Comparison of ENCODE assay signal across 11 cellular contexts in the genomic region with DNA sequence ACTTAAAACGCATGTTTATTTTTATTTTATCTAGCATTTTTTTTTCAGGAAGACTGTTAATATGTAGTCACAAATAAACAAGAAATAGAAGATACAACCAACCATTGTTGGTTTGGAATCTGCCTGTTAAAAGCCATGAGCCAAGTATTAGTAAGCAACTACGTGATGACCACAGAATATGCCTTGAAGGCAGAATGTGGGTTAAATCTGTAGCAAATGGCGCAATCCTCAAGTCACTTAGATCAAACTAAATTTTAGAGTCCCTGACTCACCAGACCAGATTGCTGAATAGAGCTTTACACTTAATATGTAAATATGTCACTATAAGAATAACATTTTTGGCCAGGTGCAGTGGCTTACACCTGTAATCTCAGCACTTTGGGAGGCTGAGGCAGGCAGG.
DNase-seq lines count a peak whose midpoint lies in the region; ATAC-seq and TF ChIP-seq lines count a peak whose summit lies in the region.
"Had no signal": no experiment of that assay in that cellular context is flagged by ENCODE, and none has a peak within 500 bp of the region (broad histone marks: within the 10 kb centered on the region; RNA-seq: fewer than 3 reads in every experiment).

No MANE protein-coding gene starts in this region.

- no peaks in the 10 kb centered on the region for H3K9me3 ChIP-seq in GM23248 (ENCODE audit: low read depth)
- H3K9me3 ChIP-seq in Panc1 (ENCODE audit: control insufficient read depth, insufficient read depth, low read depth, low read length): no peaks in the 10 kb centered on the region
- H3K9me3 ChIP-seq in heart left ventricle: peaks cover 0 to 4% (median 0%) of the 10 kb centered on the region in 12 donors
- H3K9me3 ChIP-seq: sigmoid colon had no signal

- no peak for TF ChIP-seq POLR2A in heart left ventricle (IDR thresholded peaks at IDR 0.05)

- TF ChIP-seq CTCF in Panc1 (IDR thresholded peaks at IDR 0.05) (no peak), mesothelial cell of epicardium (IDR thresholded peaks at IDR 0.05; ENCODE audit: unreplicated experiment) (no peak), heart left ventricle (IDR thresholded peaks at IDR 0.05) (no peak)

- H3K4me3 ChIP-seq in GM23248: no peak overlapping the region
- no peak overlapping the region for H3K4me3 ChIP-seq in Panc1 (ENCODE audit: low read depth in 2 of 2, low read length in 2 of 2)
- H3K4me3 ChIP-seq in heart left ventricle: no peak overlapping the region
- H3K4me3 ChIP-seq: sigmoid colon had no signal

- peaks cover 2% of the 10 kb centered on the region for H3K4me1 Mint-ChIP-seq in mesothelial cell of epicardium

- H3K36me3 ChIP-seq in GM23248 (ENCODE audit: low read depth) (no peaks in the 10 kb centered on the region), Panc1 (ENCODE audit: control insufficient read depth, insufficient read depth, low read length) (no peaks in the 10 kb centered on the region), heart left ventricle (no peaks in the 10 kb centered on the region)
- H3K36me3 ChIP-seq: sigmoid colon had no signal

- POLR2A ChIA-PET in Panc1 (lab: Charles Lee): no interaction called here

- H3K4me1 ChIP-seq in GM23248 (ENCODE audit: insufficient read depth): peaks cover 40% of the 10 kb centered on the region
- no peaks in the 10 kb centered on the region for H3K4me1 ChIP-seq in Panc1 (ENCODE audit: control insufficient read depth, insufficient read depth, low read length)
- H3K4me1 ChIP-seq in heart left ventricle: peaks cover 0 to 4% (median 0%) of the 10 kb centered on the region in 12 donors
- H3K4me1 ChIP-seq: sigmoid colon had no signal

- H3K27me3 ChIP-seq in GM23248 (replicated peaks; ENCODE audit: insufficient read depth) (no peaks in the 10 kb centered on the region), Panc1 (ENCODE audit: control insufficient read depth, insufficient read depth, low read length) (no peaks in the 10 kb centered on the region), heart left ventricle (no peaks in the 10 kb centered on the region)
- H3K27me3 ChIP-seq: sigmoid colon had no signal

- no peaks in the 10 kb centered on the region for H4K20me1 ChIP-seq in GM23248 (ENCODE audit: insufficient read depth)

- no TSS peak for BruUV-seq in Panc1 (replicated peaks; lab: Mats Ljungman, UMichigan)

- peak; percentile 38; the same call in 1 of the 2 replicates for ATAC-seq in Panc1
- no peak for ATAC-seq in heart left ventricle

- no peaks in the 10 kb centered on the region for H3K79me2 ChIP-seq in GM23248 (ENCODE audit: insufficient read depth)

- 1 to 2% methylated on average over 3 of the region's 3 CpGs for WGBS in GM23248 (ENCODE audit: low coverage in 1 of 2, low lambda C conversion rate in 2 of 2, missing lambda C conversion rate in 2 of 2), 2 experiments
- 91 to 97% (median 95%) methylated on average over 3 of the region's 3 CpGs for WGBS in heart left ventricle, 4 donors

- H3F3A ChIP-seq in GM23248 (ENCODE audit: insufficient read depth): peaks cover 33% of the 10 kb centered on the region

- intact Hi-C loops in Panc1 (cut with micrococcal nuclease; ENCODE audit: unreplicated experiment): no loop called here
- intact Hi-C loops in heart left ventricle (cut with DNase I): no loop called here

- H3K27me3 Mint-ChIP-seq in mesothelial cell of epicardium (ENCODE audit: low read depth): no peaks in the 10 kb centered on the region

- no peak overlapping the region for H3K9ac ChIP-seq in GM23248

- DNase-seq in GM23248: peak; percentile 99
- peak; percentile 17 for DNase-seq in Panc1 (ENCODE audit: low read depth, low spot score)
- DNase-seq in dedifferentiated amniotic fluid mesenchymal stem cell (ENCODE audit: extremely low spot score): peak; percentile 87
- DNase-seq in renal cortical epithelial cell (ENCODE audit: low read depth): peak; percentile 97
- DNase-seq in stimulated activated CD4-positive, alpha-beta T cell treated with anti-CD3 and anti-CD28 coated beads, Interleukin-4, amount 100 ng/mL, for 1 hour: no peak
- DNase-seq in mesothelial cell of epicardium (ENCODE audit: low spot score in 2 of 2, unreplicated experiment in 2 of 2): no peak
- no peak for DNase-seq in UCSD-AML1 (lab: John Stamatoyannopoulos, UW; ENCODE audit: unreplicated experiment)
- DNase-seq in heart left ventricle: no peak
- DNase-seq: activated naive CD4-positive, alpha-beta T cell treated with Interleukin-2 at 50 U/mL for 16 hours; NCI-H187 treated with DMSO at 0.1 percent for 48 hours; sigmoid colon had no signal

- H3K27ac ChIP-seq in GM23248 (peak overlapping the region; percentile 62), Panc1 (ENCODE audit: low read length) (no peak overlapping the region), heart left ventricle (no peak overlapping the region)
- H3K27ac ChIP-seq: sigmoid colon had no signal

- no peak overlapping the region for H2AFZ ChIP-seq in GM23248

- in situ Hi-C loops in GM23248 (cut with MboI) (no loop called here), Panc1 (cut with HindIII; ENCODE audit: low pct_unique_long_range_greater_than_20kb, low sequenced_read_pairs) (no loop called here)

- peaks cover 10% of the 10 kb centered on the region for H3K9me3 Mint-ChIP-seq in mesothelial cell of epicardium

- no peak overlapping the region for H3K4me2 ChIP-seq in GM23248 (ENCODE audit: unreplicated experiment)

- H3K36me3 Mint-ChIP-seq in mesothelial cell of epicardium: peaks cover 2% of the 10 kb centered on the region

- H3K9me2 ChIP-seq in GM23248 (ENCODE audit: insufficient read depth): no peaks in the 10 kb centered on the region; the same call in 1 of the 2 replicates

- H3K4me3 Mint-ChIP-seq in mesothelial cell of epicardium: no peak overlapping the region

- no peak overlapping the region for H3K27ac Mint-ChIP-seq in mesothelial cell of epicardium

- CTCF ChIA-PET in Panc1 (lab: Charles Lee): no interaction called here

Comparison
In these comparisons a context has a peak if more than half of its experiments do, and no peak if none do; other contexts are left out.
1. DNase-seq: peak in GM23248 (single experiment), Panc1 (single experiment), dedifferentiated amniotic fluid mesenchymal stem cell (single experiment) and renal cortical epithelial cell (single experiment); none in stimulated activated CD4-positive, alpha-beta T cell treated with anti-CD3 and anti-CD28 coated beads, Interleukin-4, amount 100 ng/mL, for 1 hour (single experiment), mesothelial cell of epicardium (0 of 2), UCSD-AML1 (single experiment) and heart left ventricle (0 of 5).